Comparison of ENCODE assay signal across 32 cellular contexts in genomic region chr11:106369224-106369623, GRCh38.
DNase-seq lines count a peak whose midpoint lies in the region; ATAC-seq, FAIRE-seq and TF ChIP-seq lines count a peak whose summit lies in the region.
"Had no signal": no experiment of that assay in that cellular context is flagged by ENCODE, and none has a peak within 500 bp of the region (broad histone marks: within the 10 kb centered on the region; RNA-seq: fewer than 3 reads in every experiment).

No MANE protein-coding gene starts in this region.

- H4K20me1 ChIP-seq in PC-3 (ENCODE audit: low read length) (no peaks in the 10 kb centered on the region), keratinocyte (ENCODE audit: control insufficient read depth, extremely low read depth, insufficient read depth, low read length) (no peaks in the 10 kb centered on the region)

- no TSS peak for BruUV-seq in PC-3 (replicated peaks; lab: Mats Ljungman, UMichigan)

- TF ChIP-seq POLR2A in thyroid gland (IDR thresholded peaks at IDR 0.05) (no peak), heart left ventricle (IDR thresholded peaks at IDR 0.05) (no peak)

- no peak for FAIRE-seq in bronchial epithelial cell (lab: Jason Lieb, UNC)
- no peak for FAIRE-seq in keratinocyte (lab: Jason Lieb, UNC)
- FAIRE-seq: frontal cortex had no signal

- no peaks in the 10 kb centered on the region for H3K9me3 ChIP-seq in PC-3 (ENCODE audit: low read length)
- H3K9me3 ChIP-seq in keratinocyte (ENCODE audit: control insufficient read depth, low read depth, low read length) = no peaks in the 10 kb centered on the region
- no peaks in the 10 kb centered on the region for H3K9me3 ChIP-seq in thyroid gland
- no peaks in the 10 kb centered on the region for H3K9me3 ChIP-seq in heart left ventricle
- H3K9me3 ChIP-seq: BE2C, left ventricle myocardium inferior, psoas muscle had no signal

- H3K27me3 ChIP-seq in ACC112 (ENCODE audit: insufficient read depth, low read length) (no peaks in the 10 kb centered on the region), PC-3 (ENCODE audit: low read length) (no peaks in the 10 kb centered on the region), bronchial epithelial cell (ENCODE audit: control insufficient read depth, insufficient read depth, low read length) (no peaks in the 10 kb centered on the region), keratinocyte (ENCODE audit: control insufficient read depth, extremely low read depth, insufficient read depth, low read length) (no peaks in the 10 kb centered on the region), thyroid gland (no peaks in the 10 kb centered on the region), heart left ventricle (no peaks in the 10 kb centered on the region)
- H3K27me3 ChIP-seq: BE2C, tibial nerve had no signal

- CTCF ChIA-PET in PC-3 (lab: Charles Lee) = no interaction called here

- H3K79me2 ChIP-seq in ACC112 (ENCODE audit: control insufficient read depth, insufficient read depth, low read length, unreplicated experiment) (no peaks in the 10 kb centered on the region), PC-3 (ENCODE audit: low read length) (no peaks in the 10 kb centered on the region), keratinocyte (ENCODE audit: control insufficient read depth, insufficient read depth, low read length) (no peaks in the 10 kb centered on the region)

- no peak overlapping the region; the same call in 1 of the 2 replicates for H3K4me3 ChIP-seq in ACC112 (ENCODE audit: low read depth, low read length)
- no peak overlapping the region for H3K4me3 ChIP-seq in PC-3 (ENCODE audit: low read length)
- no peak overlapping the region for H3K4me3 ChIP-seq in bronchial epithelial cell (ENCODE audit: low read depth, low read length)
- H3K4me3 ChIP-seq in keratinocyte (ENCODE audit: control insufficient read depth in 2 of 3, extremely low read depth in 1 of 3, insufficient read depth in 2 of 3, low read depth in 1 of 3, low read length in 3 of 3) = no peak overlapping the region
- H3K4me3 ChIP-seq in thyroid gland (replicated peaks in 1 of 3) = no peak overlapping the region
- H3K4me3 ChIP-seq in heart left ventricle = no peak overlapping the region
- H3K4me3 ChIP-seq: left ventricle myocardium inferior, psoas muscle, SK-N-MC, tibial nerve had no signal

- TF ChIP-seq CTCF in PC-3 (conservative IDR thresholded peaks at IDR 0.05; ENCODE audit: low read depth, low read length) (peak; percentile 21; the same call in 1 of the 2 replicates), bronchial epithelial cell (IDR thresholded peaks at IDR 0.05; ENCODE audit: insufficient read depth, low read length, severe bottlenecking) (no peak), keratinocyte (optimal IDR thresholded peaks at IDR 0.05 in 1 of 3, IDR thresholded peaks at IDR 0.05 in 1 of 3, conservative IDR thresholded peaks at IDR 0.05 in 1 of 3; ENCODE audit: extremely low read depth in 1 of 3, insufficient read depth in 2 of 3, low read length in 3 of 3) (no peak), thyroid gland (IDR thresholded peaks at IDR 0.05) (no peak), heart left ventricle (IDR thresholded peaks at IDR 0.05) (no peak)

- H3K9ac ChIP-seq in PC-3 (ENCODE audit: low read length) (no peak overlapping the region), keratinocyte (ENCODE audit: control insufficient read depth, extremely low read depth, insufficient read depth, low read length) (no peak overlapping the region)

- H3K36me3 ChIP-seq in ACC112 (ENCODE audit: insufficient read depth, low read length) (no peaks in the 10 kb centered on the region), PC-3 (ENCODE audit: low read depth, low read length) (no peaks in the 10 kb centered on the region), bronchial epithelial cell (ENCODE audit: control insufficient read depth, insufficient read depth, low read length) (no peaks in the 10 kb centered on the region), keratinocyte (ENCODE audit: control insufficient read depth in 2 of 2, extremely low read depth in 1 of 2, insufficient read depth in 2 of 2, low read length in 2 of 2) (no peaks in the 10 kb centered on the region), thyroid gland (no peaks in the 10 kb centered on the region), heart left ventricle (no peaks in the 10 kb centered on the region)
- H3K36me3 ChIP-seq: BE2C, left ventricle myocardium inferior, tibial nerve had no signal

- H3K9me1 ChIP-seq in keratinocyte (ENCODE audit: control insufficient read depth, extremely low read depth, insufficient read depth, low read length) = no peaks in the 10 kb centered on the region

- H3K4me2 ChIP-seq in PC-3 (ENCODE audit: low read length) = peak overlapping the region; percentile 4; the same call in 1 of the 2 replicates
- peak overlapping the region; percentile 34 for H3K4me2 ChIP-seq in keratinocyte (ENCODE audit: control insufficient read depth, extremely low read depth, insufficient read depth, low read depth, low read length)

- H3F3A ChIP-seq in PC-3 (ENCODE audit: low read length, unreplicated experiment) = no peaks in the 10 kb centered on the region

- WGBS in thyroid gland, 2 donors = 53 to 56% methylated on average over 2 of the region's 2 CpGs
- WGBS in heart left ventricle, 4 donors = 46 to 52% (median 50%) methylated on average over 2 of the region's 2 CpGs

- DNase-seq in PC-3 (no peak), bronchial epithelial cell (ENCODE audit: low read depth) (peak; percentile 8), keratinocyte (ENCODE audit: low read depth, low spot score) (no peak), thyroid gland (no peak), SHP77 (lab: John Stamatoyannopoulos, UW) (no peak), heart left ventricle (no peak)
- DNase-seq in stimulated activated CD4-positive, alpha-beta T cell treated with anti-CD3 and anti-CD28 coated beads, Interleukin-2, amount 100 ng/mL, for 48 hours = no peak
- DNase-seq: activated CD4-positive, CD25-positive, alpha-beta regulatory T cell treated with anti-CD3 and anti-CD28 coated beads, Interleukin-2, amount 50 U/mL, for 72 hours; activated CD8-positive, alpha-beta T cell treated with anti-CD3 and anti-CD28 coated beads for 36 hours; activated effector memory CD4-positive, alpha-beta T cell treated with Interleukin-2 at 50 U/mL for 16 hours; activated naive CD8-positive, alpha-beta T cell treated with anti-CD3 and anti-CD28 coated beads, Interleukin-2, amount 10 ng/mL, durations not matched to agents 7 days and 5 days; BE2C; DMS153; effector CD8-positive, alpha-beta T cell; GDM1; hippocampal formation; immature natural killer cell; KG1; left ventricle myocardium inferior; midbrain; MM.1S; naive thymus-derived CD4-positive, alpha-beta T cell; NCI-H2029 treated with DMSO at 0.1 percent for 48 hours; NCI-H748 treated with DMSO at 0.1 percent for 48 hours; psoas muscle; RPMI8226; T-helper 2 cell had no signal

- POLR2A ChIA-PET in PC-3 (lab: Charles Lee; ENCODE audit: unreplicated experiment) = no interaction called here

- dilution Hi-C loops in keratinocyte (cut with MboI; ENCODE audit: extremely low pct_ligation_motif_present, low sequenced_read_pairs) = no loop called here

- no peaks in the 10 kb centered on the region for H3K9me2 ChIP-seq in PC-3 (replicated peaks; ENCODE audit: low read length)

- H2AFZ ChIP-seq in ACC112 (ENCODE audit: low read length, unreplicated experiment) = peak overlapping the region; percentile 79
- 0 out of 2 replicates have a peak overlapping the region, but pooled peaks have one; percentile 15 for H2AFZ ChIP-seq in PC-3 (ENCODE audit: low read length)
- H2AFZ ChIP-seq in keratinocyte (ENCODE audit: control insufficient read depth, low read length) = peak overlapping the region; percentile 6

- H3K4me1 ChIP-seq in ACC112 (ENCODE audit: control insufficient read depth, insufficient read depth, low read length, unreplicated experiment) (peaks cover 24% of the 10 kb centered on the region), PC-3 (ENCODE audit: insufficient read depth, low read length) (peaks cover 20% of the 10 kb centered on the region), keratinocyte (ENCODE audit: control insufficient read depth, extremely low read depth, insufficient read depth, low read length) (peaks cover 22% of the 10 kb centered on the region), thyroid gland (no peaks in the 10 kb centered on the region), heart left ventricle (no peaks in the 10 kb centered on the region)
- H3K4me1 ChIP-seq: BE2C, left ventricle myocardium inferior, psoas muscle, tibial nerve had no signal

- peak overlapping the region; percentile 92 for H3K27ac ChIP-seq in ACC112 (ENCODE audit: low read depth, low read length)
- no peak overlapping the region for H3K27ac ChIP-seq in PC-3 (ENCODE audit: low read length)
- H3K27ac ChIP-seq in keratinocyte (ENCODE audit: control insufficient read depth, insufficient read depth, low read length) = peak overlapping the region; percentile 37
- no peak overlapping the region for H3K27ac ChIP-seq in thyroid gland
- H3K27ac ChIP-seq in heart left ventricle = no peak overlapping the region
- H3K27ac ChIP-seq: epithelial cell of prostate, left ventricle myocardium inferior, psoas muscle, SK-N-MC, tibial nerve had no signal

- intact Hi-C loops in PC-3 (cut with micrococcal nuclease) = loop anchor here (2.0 kb wide), 1 partner anchor 30 kb away; no protein-coding TSS in a partner anchor
- intact Hi-C loops in thyroid gland (cut with DNase I) = no loop called here
- intact Hi-C loops in heart left ventricle (cut with DNase I) = no loop called here

- ATAC-seq in PC-3 = 0 out of 2 replicates have a peak, but pooled peaks have one; percentile 14
- no peak for ATAC-seq in heart left ventricle
- ATAC-seq: activated CD8-positive, alpha-beta T cell treated with anti-CD3 and anti-CD28 coated beads for 36 hours; naive thymus-derived CD4-positive, alpha-beta T cell; psoas muscle had no signal

Comparison
In these comparisons a context has a peak if more than half of its experiments do, and no peak if none do; other contexts are left out.
1. H2AFZ ChIP-seq: peak in every context shown above with its lines; median percentile 79 in ACC112; 15 in PC-3; 6 in keratinocyte.
2. H3K27ac ChIP-seq: peak in ACC112 (single experiment) and keratinocyte (single experiment); none in PC-3 (single experiment), thyroid gland (0 of 3) and heart left ventricle (0 of 12).